Comparison of ENCODE assay signal across 8 cellular contexts in genomic region chr3:151379083-151379734, GRCh38. TPM values are rescaled to one million over a fixed set of nuclear protein-coding genes. Genes with fewer than 3 reads are reported as not detected.
DNase-seq lines count a peak whose midpoint lies in the region; ATAC-seq, FAIRE-seq and TF ChIP-seq lines count a peak whose summit lies in the region.

No MANE protein-coding gene starts in this region.

- no peaks in the 10 kb centered on the region for H3K9me3 ChIP-seq in BE2C
- H3K9me3 ChIP-seq in gastroesophageal sphincter = no peaks in the 10 kb centered on the region

- TF ChIP-seq POLR2A in gastroesophageal sphincter (IDR thresholded peaks at IDR 0.05) = no peak

- FAIRE-seq in GM18507 (lab: Jason Lieb, UNC) (peak; percentile 56), bronchial epithelial cell (lab: Jason Lieb, UNC) (no peak)

- DNase-seq in BE2C (peak; percentile 46), GM18507 (ENCODE audit: extremely low spot score, insufficient read length, low read depth) (no peak), M059J (ENCODE audit: low read depth) (peak; percentile 45), bronchial epithelial cell (ENCODE audit: low read depth) (peak; percentile 26), myocyte (ENCODE audit: low read depth) (peak; percentile 31), NCI-H1417 treated with DMSO at 0.1 percent for 48 hours (lab: John Stamatoyannopoulos, UW) (no peak)

- H3K4me1 ChIP-seq in BE2C = peaks cover 11% of the 10 kb centered on the region
- H3K4me1 ChIP-seq in gastroesophageal sphincter = no peaks in the 10 kb centered on the region

- H3K4me3 ChIP-seq in BE2C (ENCODE audit: low read depth, low read length) (no peak overlapping the region), bronchial epithelial cell (ENCODE audit: low read depth, low read length) (no peak overlapping the region), gastroesophageal sphincter (no peak overlapping the region)

- no peak for TF ChIP-seq EP300 in gastroesophageal sphincter (IDR thresholded peaks at IDR 0.05)

- peak; percentile 83 for TF ChIP-seq CTCF in BE2C (IDR thresholded peaks at IDR 0.05; ENCODE audit: low read depth, low read length)
- peak; percentile 68 for TF ChIP-seq CTCF in bronchial epithelial cell (IDR thresholded peaks at IDR 0.05; ENCODE audit: insufficient read depth, low read length, severe bottlenecking)
- TF ChIP-seq CTCF in gastroesophageal sphincter (IDR thresholded peaks at IDR 0.05) = peak in 2 of 4 experiments; percentile 12 to 41

- 72 to 75% methylated on average over 4 of the region's 4 CpGs for WGBS in gastroesophageal sphincter (ENCODE audit: low coverage in 1 of 2), 2 donors

- H3K27me3 ChIP-seq in BE2C = no peaks in the 10 kb centered on the region
- no peaks in the 10 kb centered on the region for H3K27me3 ChIP-seq in bronchial epithelial cell (ENCODE audit: control insufficient read depth, insufficient read depth, low read length)
- no peaks in the 10 kb centered on the region for H3K27me3 ChIP-seq in gastroesophageal sphincter

- peaks cover 7% of the 10 kb centered on the region for H3K36me3 ChIP-seq in BE2C
- H3K36me3 ChIP-seq in bronchial epithelial cell (ENCODE audit: control insufficient read depth, insufficient read depth, low read length) = no peaks in the 10 kb centered on the region
- no peaks in the 10 kb centered on the region for H3K36me3 ChIP-seq in gastroesophageal sphincter

- no peak for ATAC-seq in gastroesophageal sphincter
- ATAC-seq in HG02884 (IDR thresholded peaks at IDR 0.05; ENCODE audit: unreplicated experiment) = no peak

- H3K27ac ChIP-seq in gastroesophageal sphincter = no peak overlapping the region

RNA-seq across cellular contexts. Expression of gene P2RY12, which starts 5.3 kb away (rescaled TPM):
- polyA plus RNA-seq in BE2C (2012; ENCODE audit: insufficient read depth, insufficient read length, low read depth) = not detected
- total RNA-seq in M059J (2014; rRNA removed; shearing (Covaris generic)) = not detected in 2 replicates
- total RNA-seq in bronchial epithelial cell = not detected in 2 replicates
- not detected in 2 replicates for total RNA-seq in myocyte
- not detected for polyA plus RNA-seq in myocyte (2012)
- total RNA-seq in gastroesophageal sphincter = 1 to 10 TPM in 2 of 4 donors, under 1 TPM in 2; 0.31 to 7.8 (median 3.7) TPM

RNA-seq across cellular contexts. Expression of gene P2RY13, which starts 49.9 kb away (rescaled TPM):
- polyA plus RNA-seq in BE2C (2012; ENCODE audit: insufficient read depth, insufficient read length, low read depth) = not detected
- total RNA-seq in M059J (2014; rRNA removed; shearing (Covaris generic)) = not detected in 2 replicates
- total RNA-seq in bronchial epithelial cell (not detected in 2 replicates), myocyte (not detected in 2 replicates), gastroesophageal sphincter (1 to 10 TPM in 2 of 4 donors, under 1 TPM in 1, not detected in 1; 0.58 to 2.5 (median 1.6) TPM)
- polyA plus RNA-seq in myocyte (2012) = not detected

Comparison
In these comparisons a context has a peak if more than half of its experiments do, and no peak if none do; other contexts are left out.
1. DNase-seq: peak in BE2C (single experiment), M059J (single experiment), bronchial epithelial cell (single experiment) and myocyte (single experiment); none in GM18507 (single experiment) and NCI-H1417 treated with DMSO at 0.1 percent for 48 hours (single experiment).